ENCODE assay signal across 8 cellular contexts in the genomic region with DNA sequence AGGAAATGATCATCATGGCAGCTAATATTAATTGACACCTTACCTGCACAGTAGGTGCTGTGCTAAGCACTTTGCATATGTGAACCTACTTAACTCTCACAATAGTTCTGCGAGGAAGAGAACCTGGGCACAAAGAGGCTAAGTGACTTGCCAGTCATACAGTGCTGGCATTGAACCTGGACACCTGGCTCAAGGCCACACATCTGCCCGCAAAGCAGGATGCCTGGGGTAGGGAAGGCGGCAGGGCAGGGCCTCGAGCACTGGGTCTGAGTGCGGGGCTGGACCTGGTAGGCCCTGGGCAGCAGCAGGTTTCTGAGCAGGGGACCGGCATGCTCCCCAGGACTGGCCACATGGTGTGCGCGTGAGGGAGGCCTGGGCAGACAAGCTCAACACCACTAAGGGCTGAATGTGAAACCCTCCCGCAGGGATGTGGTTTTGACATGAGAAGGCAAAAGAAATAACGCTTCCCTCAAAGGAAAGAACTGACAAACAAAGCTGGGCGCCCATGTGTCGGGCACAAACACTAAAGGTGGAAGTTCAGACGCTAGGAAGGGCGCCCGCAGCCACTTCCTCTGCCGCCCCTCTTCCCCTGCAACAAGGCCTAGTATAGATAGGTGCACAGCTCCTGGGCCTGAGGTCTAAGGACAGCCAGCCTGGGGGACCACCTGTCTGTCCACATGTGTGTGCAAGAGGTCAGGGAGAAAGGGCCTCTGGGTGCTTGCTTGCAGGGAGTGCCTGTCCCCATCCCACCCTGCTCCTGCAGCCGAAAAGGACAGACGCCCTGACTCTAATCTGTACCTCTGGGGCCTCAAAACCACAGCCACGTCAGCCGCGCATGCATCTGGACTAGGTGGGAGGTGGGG.
A peak's percentile ranks its signal among the peaks of the same experiment; 100 is the strongest.
DNase-seq lines count a peak whose midpoint lies in the region; ATAC-seq and TF ChIP-seq lines count a peak whose summit lies in the region.

No MANE protein-coding gene starts in this region.

- no peak overlapping the region for H2BK5ac ChIP-seq in H9 (ENCODE audit: insufficient read length, low read length)

- H3K4me1 ChIP-seq in H9 (ENCODE audit: insufficient read depth, low read length): 0 out of 2 replicates have a peak, but pooled peaks cover 2% of the 10 kb centered on the region
- H3K4me1 ChIP-seq in colonic mucosa: peaks cover 42% of the 10 kb centered on the region

- no peak overlapping the region for H2BK12ac ChIP-seq in H9 (ENCODE audit: insufficient read length, low read depth, low read length)

- ATAC-seq in activated B cell treated with CpG ODN at 0.5 μM for 24 hours (ENCODE audit: low read depth): peak; percentile 55
- no peak for ATAC-seq in HG02642 (IDR thresholded peaks at IDR 0.05; ENCODE audit: poor library complexity, unreplicated experiment)
- ATAC-seq in HG02870 (IDR thresholded peaks at IDR 0.05; ENCODE audit: unreplicated experiment): no peak

- no peak overlapping the region for H3K4me2 ChIP-seq in H9 (ENCODE audit: insufficient read depth, insufficient read length, low read length)

- DNase-seq in H9: no peak
- DNase-seq in activated B cell treated with CpG ODN at 0.5 μM for 24 hours: peak; percentile 64
- peak; percentile 54 for DNase-seq in colonic mucosa
- DNase-seq in NCI-H774 (lab: John Stamatoyannopoulos, UW): no peak
- no peak for DNase-seq in hepatic stellate cell (ENCODE audit: low spot score)

- WGBS in H9 (ENCODE audit: extremely low coverage, insufficient read length, low lambda C conversion rate): no CpG with 5 or more reads among the region's 21 CpGs

- H3K27me3 ChIP-seq in H9 (ENCODE audit: insufficient read depth, low read length): no peaks in the 10 kb centered on the region
- no peaks in the 10 kb centered on the region for H3K27me3 ChIP-seq in colonic mucosa

- H4K8ac ChIP-seq in H9 (replicated peaks; ENCODE audit: insufficient read length, low read depth, low read length): no peak overlapping the region

- no peaks in the 10 kb centered on the region for H3K79me1 ChIP-seq in H9 (ENCODE audit: insufficient read depth, low read depth, low read length, poor library complexity, severe bottlenecking)

- H4K91ac ChIP-seq in H9 (ENCODE audit: insufficient read length, low read depth, low read length): no peak overlapping the region

- no peak overlapping the region for H3K9ac ChIP-seq in H9 (ENCODE audit: extremely low read depth, insufficient read length, low read length)
- peak overlapping the region in 1 of 2 donors; percentile 57 for H3K9ac ChIP-seq in colonic mucosa (ENCODE audit: low read depth in 2 of 2, low read length in 2 of 2)

- CTCF ChIA-PET in activated B cell treated with CpG ODN at 0.5 μM for 24 hours (lab: Charles Lee): interaction anchor here (0.8 to 14.4 kb wide), 4 partner anchors 28 to 90 kb away, joined by 3 to 336 read pairs (median 11); a partner anchor contains a TSS

- TF ChIP-seq CTCF in H9 (conservative IDR thresholded peaks at IDR 0.05) (no peak), activated B cell treated with CpG ODN at 0.5 μM for 24 hours (IDR thresholded peaks at IDR 0.05) (no peak), colonic mucosa (IDR thresholded peaks at IDR 0.05) (no peak)

- no peak overlapping the region for H2AK5ac ChIP-seq in H9 (ENCODE audit: insufficient read length, low read length)

- H3K56ac ChIP-seq in H9 (ENCODE audit: insufficient read length, low read depth, low read length): no peak overlapping the region

- H3K23ac ChIP-seq in H9 (ENCODE audit: insufficient read length, low read depth, low read length): no peak overlapping the region

- H2BK120ac ChIP-seq in H9 (ENCODE audit: low read depth, low read length, poor library complexity, severe bottlenecking): no peak overlapping the region

- no peak overlapping the region for H2BK20ac ChIP-seq in H9 (ENCODE audit: low read depth, low read length, poor library complexity, severe bottlenecking)

- no peak overlapping the region for H3K14ac ChIP-seq in H9 (ENCODE audit: insufficient read depth, low read length)

- H3K27ac Mint-ChIP-seq in H9: peak overlapping the region in 2 of 3 experiments; percentile 5 to 54; a peak in 3 of 7 replicates
- peak overlapping the region; percentile 92 for H3K27ac Mint-ChIP-seq in activated B cell treated with CpG ODN at 0.5 μM for 24 hours

- H3K36me3 ChIP-seq in colonic mucosa: no peaks in the 10 kb centered on the region

- no peak overlapping the region for H3K4ac ChIP-seq in H9 (ENCODE audit: low read depth, low read length)

- H3K18ac ChIP-seq in H9 (ENCODE audit: insufficient read length, low read depth, low read length): no peak overlapping the region

- POLR2A ChIA-PET in activated B cell treated with CpG ODN at 0.5 μM for 24 hours (lab: Charles Lee): interaction anchor here (0.6 to 13.4 kb wide), 14 partner anchors 10 to 392 kb away, joined by 3 to 561 read pairs (median 4); a partner anchor contains a TSS

- H4K20me1 ChIP-seq in H9 (ENCODE audit: control insufficient read depth, insufficient read depth, insufficient read length): no peaks in the 10 kb centered on the region

- H3K23me2 ChIP-seq in H9 (ENCODE audit: insufficient read length, low read depth, low read length, poor library complexity, severe bottlenecking): no peaks in the 10 kb centered on the region

- H3K4me3 ChIP-seq in colonic mucosa (no peak overlapping the region), skin epidermis (no peak overlapping the region)

- H3T11ph ChIP-seq in H9 (ENCODE audit: low read length): no peak overlapping the region

- no peak overlapping the region for H2AFZ ChIP-seq in H9 (ENCODE audit: low read length)

- H4K5ac ChIP-seq in H9 (ENCODE audit: insufficient read length, low read depth, low read length): no peak overlapping the region

- H3K36me3 Mint-ChIP-seq in H9 (ENCODE audit: insufficient read depth in 1 of 3, low read depth in 3 of 3) (no peaks in the 10 kb centered on the region), activated B cell treated with CpG ODN at 0.5 μM for 24 hours (ENCODE audit: low read depth) (no peaks in the 10 kb centered on the region)

- H2BK15ac ChIP-seq in H9 (ENCODE audit: low read depth, low read length): no peak overlapping the region

- no peak overlapping the region for H3K4me3 Mint-ChIP-seq in H9
- peak overlapping the region; percentile 53 for H3K4me3 Mint-ChIP-seq in activated B cell treated with CpG ODN at 0.5 μM for 24 hours

- H3K79me2 ChIP-seq in H9 (ENCODE audit: insufficient read depth, low read length): no peaks in the 10 kb centered on the region

- intact Hi-C loops in activated B cell treated with CpG ODN at 0.5 μM for 24 hours (cut with micrococcal nuclease): loop anchor here (1.0 to 10.0 kb wide), 5 partner anchors 25 to 271 kb away; no protein-coding TSS in a partner anchor
- intact Hi-C loops in colonic mucosa (cut with DNase I): no loop called here

- no peaks in the 10 kb centered on the region; the same call in 1 of the 2 replicates for H3K27me3 Mint-ChIP-seq in H9 (ENCODE audit: low read depth)
- no peaks in the 10 kb centered on the region for H3K27me3 Mint-ChIP-seq in activated B cell treated with CpG ODN at 0.5 μM for 24 hours

- H3K27ac ChIP-seq in H9 (ENCODE audit: insufficient read length, low read depth, low read length): no peak overlapping the region
- peak overlapping the region; percentile 63 for H3K27ac ChIP-seq in colonic mucosa
- H3K27ac ChIP-seq in skin epidermis: peak overlapping the region in 20 of 21 experiments; percentile 61 to 93 (median 84)

- H3K9me3 Mint-ChIP-seq in H9: no peaks in the 10 kb centered on the region
- no peaks in the 10 kb centered on the region for H3K9me3 Mint-ChIP-seq in activated B cell treated with CpG ODN at 0.5 μM for 24 hours

- H3K4me1 Mint-ChIP-seq in H9 (peaks cover 42 to 47% of the 10 kb centered on the region in 2 experiments), activated B cell treated with CpG ODN at 0.5 μM for 24 hours (peaks cover 91% of the 10 kb centered on the region)

- H3K9me3 ChIP-seq in H9 (ENCODE audit: control insufficient read depth, low read depth, low read length): no peaks in the 10 kb centered on the region
- no peaks in the 10 kb centered on the region for H3K9me3 ChIP-seq in colonic mucosa

Comparison
In these comparisons a context has a peak if more than half of its experiments do, and no peak if none do; other contexts are left out.
1. DNase-seq: peak in activated B cell treated with CpG ODN at 0.5 μM for 24 hours (single experiment) and colonic mucosa (single experiment); none in H9 (single experiment), NCI-H774 (single experiment) and hepatic stellate cell (single experiment).